Comparison of ENCODE assay signal across 20 cellular contexts in genomic region chr2:231007159-231008045, GRCh38. TPM values are rescaled to one million over a fixed set of nuclear protein-coding genes. Genes with fewer than 3 reads are reported as not detected.
DNase-seq lines count a peak whose midpoint lies in the region; ATAC-seq and TF ChIP-seq lines count a peak whose summit lies in the region.
"Had no signal": no experiment of that assay in that cellular context is flagged by ENCODE, and none has a peak within 500 bp of the region (broad histone marks: within the 10 kb centered on the region; RNA-seq: fewer than 3 reads in every experiment).

No MANE protein-coding gene starts in this region.

- no peaks in the 10 kb centered on the region for H3K79me2 ChIP-seq in mammary epithelial cell (ENCODE audit: insufficient read depth, low read length)

- dilution Hi-C loops in mammary epithelial cell (cut with HindIII; ENCODE audit: low sequenced_read_pairs): no loop called here

- DNase-seq in breast epithelium (ENCODE audit: low spot score in 2 of 2): no peak
- no peak for DNase-seq in mammary epithelial cell
- DNase-seq in adipocyte (ENCODE audit: low read depth): peak; percentile 28
- DNase-seq in foreskin keratinocyte: no peak
- peak; percentile 70 for DNase-seq in retinal pigment epithelial cell (ENCODE audit: low read depth)
- DNase-seq in activated naive CD4-positive, alpha-beta T cell (lab: John Stamatoyannopoulos, UW): no peak
- DNase-seq in HK-2 (ENCODE audit: unreplicated experiment): no peak
- no peak for DNase-seq in GM10248 (ENCODE audit: extremely low spot score)
- DNase-seq: DMS153, NCI-H1436 treated with DMSO at 0.1 percent for 48 hours, NCI-H2107, NCI-H345, NCI-H748 treated with DMSO at 0.1 percent for 48 hours, SHP77 had no signal

- CTCF ChIA-PET in mammary epithelial cell (lab: Charles Lee; ENCODE audit: low non-redundant PET) (no interaction called here), GM10248 (lab: Yijun Ruan, JAX) (interaction anchor here (1.0 to 2.7 kb wide), 10 partner anchors 9 to 239 kb away, joined by 3 to 11 read pairs (median 4); no protein-coding TSS in a partner anchor)

- no peak for TF ChIP-seq CTCF in breast epithelium (IDR thresholded peaks at IDR 0.05)
- no peak for TF ChIP-seq CTCF in mammary epithelial cell (conservative IDR thresholded peaks at IDR 0.05 in 1 of 2, IDR thresholded peaks at IDR 0.05 in 1 of 2; ENCODE audit: extremely low read depth in 1 of 2, insufficient read depth in 1 of 2, low read depth in 1 of 2, low read length in 2 of 2)
- TF ChIP-seq CTCF in foreskin keratinocyte (conservative IDR thresholded peaks at IDR 0.05): no peak
- no peak for TF ChIP-seq CTCF in retinal pigment epithelial cell (conservative IDR thresholded peaks at IDR 0.05; ENCODE audit: low read depth, low read length)
- no peak for TF ChIP-seq CTCF in GM10248 (IDR thresholded peaks at IDR 0.05; ENCODE audit: control extremely low read depth, extremely low read depth, low read depth, missing control alignments)

- no peaks in the 10 kb centered on the region for H3K4me1 ChIP-seq in breast epithelium
- no peaks in the 10 kb centered on the region for H3K4me1 ChIP-seq in mammary epithelial cell (ENCODE audit: insufficient read depth, low read length)
- peaks cover 7% of the 10 kb centered on the region for H3K4me1 ChIP-seq in adipocyte (ENCODE audit: control insufficient read depth, insufficient read depth, low read length)
- no peaks in the 10 kb centered on the region for H3K4me1 ChIP-seq in foreskin keratinocyte

- POLR2A ChIA-PET in GM10248 (lab: Yijun Ruan, JAX): no interaction called here

- H3K4me2 ChIP-seq in mammary epithelial cell (ENCODE audit: insufficient read depth, low read depth, low read length): no peak overlapping the region

- TF ChIP-seq POLR2A in breast epithelium (IDR thresholded peaks at IDR 0.05): no peak

- no peak overlapping the region for H2AFZ ChIP-seq in mammary epithelial cell (ENCODE audit: low read depth, low read length)

- peak overlapping the region; percentile 52 to 61 for H3K27ac ChIP-seq in breast epithelium
- no peak overlapping the region for H3K27ac ChIP-seq in mammary epithelial cell (ENCODE audit: insufficient read depth, low read depth, low read length)
- H3K27ac ChIP-seq in foreskin keratinocyte: no peak overlapping the region
- H3K27ac ChIP-seq: 22Rv1 had no signal

- intact Hi-C loops in breast epithelium (cut with DNase I; ENCODE audit: low total_unique reads): no loop called here
- intact Hi-C loops in mammary epithelial cell (cut with micrococcal nuclease): no loop called here

- BruUV-seq in mammary epithelial cell (replicated peaks; lab: Mats Ljungman, UMichigan): no TSS peak

- H3K9me3 ChIP-seq in breast epithelium (no peaks in the 10 kb centered on the region), mammary epithelial cell (replicated peaks; ENCODE audit: insufficient read depth, low read length) (no peaks in the 10 kb centered on the region), adipocyte (ENCODE audit: control insufficient read depth, low read length) (no peaks in the 10 kb centered on the region)

- no peak overlapping the region for H3K4me3 ChIP-seq in breast epithelium
- H3K4me3 ChIP-seq in mammary epithelial cell (replicated peaks in 1 of 3; ENCODE audit: insufficient read depth in 1 of 3, low read depth in 2 of 3, low read length in 3 of 3): no peak overlapping the region
- H3K4me3 ChIP-seq in adipocyte (ENCODE audit: low read length): no peak overlapping the region
- no peak overlapping the region for H3K4me3 ChIP-seq in retinal pigment epithelial cell (ENCODE audit: low read length)
- H3K4me3 ChIP-seq: GM12878 had no signal

- in situ Hi-C loops in mammary epithelial cell (cut with MboI; ENCODE audit: low sequenced_read_pairs in 2 of 2): no loop called here

- H3K36me3 ChIP-seq in breast epithelium (no peaks in the 10 kb centered on the region), mammary epithelial cell (ENCODE audit: insufficient read depth, low read length) (no peaks in the 10 kb centered on the region), adipocyte (ENCODE audit: control insufficient read depth, insufficient read depth, low read length, severe bottlenecking) (no peaks in the 10 kb centered on the region)

- WGBS in mammary epithelial cell (ENCODE audit: low coverage, missing lambda C conversion rate): 41% methylated on average over 11 of the region's 12 CpGs

- H3K27me3 ChIP-seq in breast epithelium (no peaks in the 10 kb centered on the region), mammary epithelial cell (ENCODE audit: insufficient read depth, low read length) (peaks cover 5% of the 10 kb centered on the region), adipocyte (replicated peaks; ENCODE audit: control insufficient read depth, insufficient read depth, low read length) (peaks cover 65% of the 10 kb centered on the region), foreskin keratinocyte (peaks cover 33% of the 10 kb centered on the region)

- H3K9ac ChIP-seq in mammary epithelial cell (ENCODE audit: insufficient read depth, low read length) (no peak overlapping the region), adipocyte (ENCODE audit: low read length) (no peak overlapping the region)

- ATAC-seq in foreskin keratinocyte: peak; percentile 14
- ATAC-seq: GM12878, HCT116, Panc1 had no signal

- H4K20me1 ChIP-seq in mammary epithelial cell (ENCODE audit: insufficient read depth, low read length): no peaks in the 10 kb centered on the region

RNA-seq across cellular contexts. Expression of gene SPATA3, which starts 11.5 kb away (rescaled TPM):
- total RNA-seq in breast epithelium (not detected), mammary epithelial cell (not detected), foreskin keratinocyte (not detected in 2 replicates)
- polyA plus RNA-seq in mammary epithelial cell (not detected), foreskin keratinocyte (not detected in 2 replicates)
- polyA minus RNA-seq in mammary epithelial cell: not detected
- total RNA-seq: GM12878, HT1080 had no signal
- polyA plus RNA-seq: BJ, GM12878 had no signal

RNA-seq across cellular contexts. Expression of gene C2orf72, which starts 29.9 kb away (rescaled TPM):
- 1 to 10 TPM in 2 of 3 donors, under 1 TPM in 1; 0.16 to 7.2 (median 1.3) TPM for total RNA-seq in breast epithelium
- under 1 TPM; 0.33 to 0.50 TPM for total RNA-seq in mammary epithelial cell
- polyA plus RNA-seq in mammary epithelial cell: 0.49 TPM
- not detected for polyA minus RNA-seq in mammary epithelial cell
- not detected in 2 replicates for total RNA-seq in foreskin keratinocyte
- polyA plus RNA-seq in foreskin keratinocyte: not detected in 2 replicates

RNA-seq across cellular contexts. Expression of gene PSMD1, which starts 49.3 kb away (rescaled TPM):
- 10 to 100 TPM; 63.8 to 73.0 (median 69.2) TPM for total RNA-seq in breast epithelium
- 100 to 1,000 TPM; 114 to 149 TPM for total RNA-seq in mammary epithelial cell
- 171 TPM for polyA plus RNA-seq in mammary epithelial cell
- 579 TPM for polyA minus RNA-seq in mammary epithelial cell
- 161 and 174 TPM in 2 replicates for total RNA-seq in foreskin keratinocyte
- 146 and 166 TPM in 2 replicates for polyA plus RNA-seq in foreskin keratinocyte

Comparison
In these comparisons a context has a peak if more than half of its experiments do, and no peak if none do; other contexts are left out.
1. H3K27ac ChIP-seq: peak in breast epithelium (2 of 2); none in mammary epithelial cell (single experiment) and foreskin keratinocyte (single experiment).
2. DNase-seq: peak in adipocyte (single experiment) and retinal pigment epithelial cell (single experiment); none in breast epithelium (0 of 2), mammary epithelial cell (single experiment), foreskin keratinocyte (0 of 2), activated naive CD4-positive, alpha-beta T cell (0 of 4), HK-2 (single experiment) and GM10248 (single experiment).